15 cellular contexts compared by ENCODE assay signal in genomic region chrX:129000797-129001196, GRCh38.
"Had no signal": no experiment of that assay in that cellular context is flagged by ENCODE, and none has a peak within 500 bp of the region (broad histone marks: within the 10 kb centered on the region; RNA-seq: fewer than 3 reads in every experiment).

No MANE protein-coding gene starts in this region.

- H3K27ac Mint-ChIP-seq: T-cell; T-helper 1 cell treated with Interleukin-12 subunit alpha and Interleukin-12 subunit beta and Interleukin-4 antibody, amounts not matched to agents 30 μg/mL and 1 μg/mL, for 36 hours had no signal

- H3K27ac ChIP-seq: HL-60, RWPE1 had no signal

- H3K36me3 Mint-ChIP-seq: T-cell had no signal

- ATAC-seq: Panc1, T-cell had no signal

- H3K4me1 Mint-ChIP-seq: T-cell had no signal

- DNase-seq: KBM-7, NCI-H1694 treated with DMSO at 0.1 percent for 48 hours, NCI-H2171 treated with DMSO at 0.1 percent for 48 hours, NCI-H345, NCI-H446 treated with DMSO at 0.1 percent for 48 hours, NCI-H526, NCI-H82, SK-N-SH, SW 1271, T-cell had no signal

- FAIRE-seq: HTR-8/SVneo had no signal

- H3K9ac ChIP-seq: SK-N-SH had no signal

- H3K9me3 Mint-ChIP-seq: T-cell; T-helper 1 cell treated with Interleukin-12 subunit alpha and Interleukin-12 subunit beta and Interleukin-4 antibody, amounts not matched to agents 30 μg/mL and 1 μg/mL, for 36 hours had no signal

- H3K9me3 ChIP-seq: SK-N-SH had no signal

- H3K4me2 ChIP-seq: SK-N-SH had no signal

- H3K4me3 Mint-ChIP-seq: T-cell; T-helper 1 cell treated with Interleukin-12 subunit alpha and Interleukin-12 subunit beta and Interleukin-4 antibody, amounts not matched to agents 30 μg/mL and 1 μg/mL, for 36 hours had no signal
